1 cellular context compared by ENCODE assay signal in the genomic region with DNA sequence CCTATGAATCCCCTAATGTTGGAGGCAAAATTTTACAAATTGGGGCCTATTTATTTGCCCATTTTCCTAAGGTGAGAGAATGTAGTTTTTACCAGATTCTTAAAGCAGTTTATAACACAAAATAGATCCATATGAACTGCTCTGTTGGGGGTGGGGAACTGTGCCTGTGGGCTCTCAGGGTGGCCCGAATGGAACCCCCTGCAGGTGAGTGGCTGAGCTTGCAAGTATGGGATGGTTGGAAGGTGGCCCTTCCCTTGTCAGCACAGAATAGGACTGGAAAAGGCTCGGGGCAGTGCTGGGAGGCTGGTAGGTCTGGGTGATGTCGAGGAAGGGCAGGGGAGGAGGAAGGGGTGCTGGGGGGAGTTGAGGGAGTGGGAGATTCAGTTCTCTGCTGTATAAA.
TF ChIP-seq lines count a peak whose summit lies in the region.

No MANE protein-coding gene starts in this region.

TF ChIP-seq in HCT116, 20 proteins besides CTCF, POLR2A, EP300 and RAD21 (continued from another document):
- no peak for TF ChIP-seq TCF7L2 (IDR thresholded peaks at IDR 0.05; ENCODE audit: borderline replicate concordance, extremely low read depth, insufficient read depth, insufficient read length)
- TF ChIP-seq ZNF274 (IDR thresholded peaks at IDR 0.05; ENCODE audit: low read depth, low read length): no peak
- no peak for TF ChIP-seq EZH2 (IDR thresholded peaks at IDR 0.05)
